ENCODE assay signal across 24 cellular contexts in the genomic region with DNA sequence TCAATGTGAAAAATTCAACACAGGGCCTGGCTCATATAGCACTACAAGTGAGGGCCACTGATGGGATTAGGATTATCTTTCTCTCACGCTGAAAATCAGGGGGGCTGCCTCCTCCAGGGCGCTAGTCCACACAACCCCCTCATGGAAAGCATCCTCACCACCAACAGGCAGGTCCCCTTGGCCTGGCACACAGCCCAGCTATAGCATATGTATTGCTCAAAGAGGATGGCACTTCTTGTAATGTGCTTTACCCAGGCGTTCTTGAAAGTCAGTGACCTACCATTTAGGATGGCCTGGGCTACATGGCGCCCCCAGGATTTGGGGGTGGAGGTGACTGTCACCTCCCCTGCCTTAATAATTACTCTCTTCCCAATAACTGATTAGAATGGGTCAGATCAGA.
"Had no signal": no experiment of that assay in that cellular context is flagged by ENCODE, and none has a peak within 500 bp of the region (broad histone marks: within the 10 kb centered on the region; RNA-seq: fewer than 3 reads in every experiment).

No MANE protein-coding gene starts in this region.

- DNase-seq: activated CD4-positive, alpha-beta memory T cell treated with anti-CD3 and anti-CD28 coated beads, Interleukin-2, amount 10 ng/mL, durations not matched to agents 7 days and 5 days; activated CD4-positive, alpha-beta T cell treated with anti-CD3 and anti-CD28 coated beads for 1 hour; activated CD4-positive, alpha-beta T cell treated with anti-CD3 and anti-CD28 coated beads, Interleukin-2, amount 10 ng/mL, durations not matched to agents 7 days and 5 days; activated CD8-positive, alpha-beta memory T cell treated with anti-CD3 and anti-CD28 coated beads, Interleukin-2, amount 50 U/mL, for 48 hours; activated gamma-delta T cell; activated naive CD8-positive, alpha-beta T cell treated with anti-CD3 and anti-CD28 coated beads, Interleukin-2, amount 50 U/mL, for 24 hours; activated T-cell treated with anti-CD3 and anti-CD28 coated beads, Interleukin-2, amount 50 U/mL, for 24 hours; central memory CD4-positive, alpha-beta T cell; endodermal cell; foreskin melanocyte; heart right ventricle; midbrain; naive thymus-derived CD4-positive, alpha-beta T cell; occipital lobe; psoas muscle; sigmoid colon; stimulated activated naive CD4-positive, alpha-beta T cell had no signal

- H3K27me3 ChIP-seq: breast epithelium, heart right ventricle, sigmoid colon, tibial nerve, vagina had no signal

- H3K9me3 ChIP-seq: breast epithelium, psoas muscle, sigmoid colon, tibial nerve, vagina had no signal

- H3K36me3 ChIP-seq: breast epithelium, heart right ventricle, sigmoid colon, tibial nerve, vagina had no signal

- H3K27ac ChIP-seq: breast epithelium, parathyroid adenoma, psoas muscle, sigmoid colon, tibial nerve, vagina had no signal

- ATAC-seq: activated naive CD8-positive, alpha-beta T cell treated with anti-CD3 and anti-CD28 coated beads, Interleukin-2, amount 50 U/mL, for 24 hours; esophagus mucosa; heart right ventricle; psoas muscle; WTC11 had no signal

- H3K4me3 ChIP-seq: breast epithelium, heart right ventricle, psoas muscle, sigmoid colon, smooth muscle cell, tibial nerve, vagina had no signal

- H3K4me1 ChIP-seq: breast epithelium, parathyroid adenoma, psoas muscle, sigmoid colon, tibial nerve, vagina had no signal
